ENCODE assay signal across 15 cellular contexts in the genomic region with DNA sequence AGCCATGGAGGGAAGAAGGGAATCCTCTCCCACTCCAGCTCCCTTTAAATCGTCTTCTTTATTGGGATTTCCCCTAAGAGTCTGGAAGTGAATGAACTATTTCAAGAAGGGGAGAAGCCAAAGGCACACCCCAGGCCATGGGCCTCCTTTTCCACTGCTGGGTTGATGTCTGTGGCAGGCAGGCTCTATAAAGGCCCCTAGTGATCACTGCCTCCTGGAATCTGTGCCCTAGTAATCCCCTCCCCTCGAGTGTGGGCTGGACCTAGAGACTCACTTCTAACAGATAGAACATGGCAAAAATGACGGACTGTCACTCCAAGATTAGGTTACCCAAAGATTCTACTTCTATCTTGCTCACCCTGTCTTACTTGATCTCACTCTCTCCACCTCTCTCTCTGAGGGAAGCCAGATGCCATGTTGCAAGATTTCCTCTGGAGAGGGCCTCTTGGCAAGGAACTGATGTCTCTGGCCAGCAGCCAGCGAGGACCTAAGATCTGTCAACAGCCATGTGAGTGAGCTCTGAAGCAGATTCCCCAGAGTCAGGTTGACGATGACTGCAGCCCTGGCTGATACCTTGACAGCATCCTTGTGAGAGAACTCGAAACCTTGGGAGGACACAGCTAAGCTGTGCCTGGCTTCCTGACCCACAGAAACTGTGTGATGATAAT.
DNase-seq lines count a peak whose midpoint lies in the region; ATAC-seq and TF ChIP-seq lines count a peak whose summit lies in the region.
"Had no signal": no experiment of that assay in that cellular context is flagged by ENCODE, and none has a peak within 500 bp of the region (broad histone marks: within the 10 kb centered on the region; RNA-seq: fewer than 3 reads in every experiment).

No MANE protein-coding gene starts in this region.

- H3K9me2 ChIP-seq in GM23338 (ENCODE audit: insufficient read depth), result no peaks in the 10 kb centered on the region

- H4K20me1 ChIP-seq in GM23338 (replicated peaks; ENCODE audit: insufficient read depth), result 0 out of 2 replicates have a peak, but pooled peaks cover 2% of the 10 kb centered on the region

- peaks cover 19% of the 10 kb centered on the region for H3K27me3 Mint-ChIP-seq in progenitor cell of endocrine pancreas
- peaks cover 3% of the 10 kb centered on the region for H3K27me3 Mint-ChIP-seq in GM23338 (ENCODE audit: insufficient read depth, low read depth, poor library complexity)
- H3K27me3 Mint-ChIP-seq: dendritic cell treated with granulocyte-macrophage colony-stimulating factor and Interleukin-4, amounts not matched to agents 40 ng/mL and 50 ng/mL, for 4 days; naive thymus-derived CD8-positive, alpha-beta T cell had no signal

- no peaks in the 10 kb centered on the region for H3F3A ChIP-seq in GM23338 (replicated peaks; ENCODE audit: low read depth)

- H2AFZ ChIP-seq in GM23338, result no peak overlapping the region

- ATAC-seq in RWPE2 (ENCODE audit: low read depth) (peak; percentile 66; the same call in 2 of the 3 replicates), HG02870 (IDR thresholded peaks at IDR 0.05; ENCODE audit: unreplicated experiment) (no peak), GM23338 (no peak)
- ATAC-seq: HepG2; naive thymus-derived CD8-positive, alpha-beta T cell had no signal

- TF ChIP-seq CTCF in RWPE2 (IDR thresholded peaks at IDR 0.05; ENCODE audit: poor library complexity, severe bottlenecking), result no peak
- TF ChIP-seq CTCF in progenitor cell of endocrine pancreas (IDR thresholded peaks at IDR 0.05; ENCODE audit: unreplicated experiment), result no peak
- TF ChIP-seq CTCF in GM23338 (conservative IDR thresholded peaks at IDR 0.05; ENCODE audit: low read depth in 2 of 2), result no peak

- H3K4me3 ChIP-seq in RWPE2 (ENCODE audit: severe bottlenecking) (no peak overlapping the region), GM23338 (no peak overlapping the region)
- no peak overlapping the region for H3K4me3 ChIP-seq in effector memory CD4-positive, alpha-beta T cell (ENCODE audit: insufficient read depth, low read depth, low read length, poor library complexity, severe bottlenecking)

- H3K9me3 Mint-ChIP-seq in progenitor cell of endocrine pancreas (ENCODE audit: low read depth), result peaks cover 4% of the 10 kb centered on the region
- H3K9me3 Mint-ChIP-seq in GM23338, result no peaks in the 10 kb centered on the region
- H3K9me3 Mint-ChIP-seq: dendritic cell treated with granulocyte-macrophage colony-stimulating factor and Interleukin-4, amounts not matched to agents 40 ng/mL and 50 ng/mL, for 4 days; naive thymus-derived CD8-positive, alpha-beta T cell; T-helper 2 cell treated with Interferon-gamma antibody and Interleukin-4, amounts not matched to agents 5 μg/mL and 100 μg/mL, for 36 hours had no signal

- H3K4me3 Mint-ChIP-seq in progenitor cell of endocrine pancreas (ENCODE audit: low read depth) (no peak overlapping the region), GM23338 (no peak overlapping the region)
- H3K4me3 Mint-ChIP-seq: dendritic cell treated with granulocyte-macrophage colony-stimulating factor and Interleukin-4, amounts not matched to agents 40 ng/mL and 50 ng/mL, for 4 days; naive thymus-derived CD8-positive, alpha-beta T cell; T-helper 2 cell treated with Interferon-gamma antibody and Interleukin-4, amounts not matched to agents 5 μg/mL and 100 μg/mL, for 36 hours had no signal

- no peaks in the 10 kb centered on the region for H3K27me3 ChIP-seq in RWPE2 (ENCODE audit: insufficient read depth, poor library complexity, severe bottlenecking)
- no peaks in the 10 kb centered on the region for H3K27me3 ChIP-seq in effector memory CD4-positive, alpha-beta T cell (replicated peaks; ENCODE audit: control insufficient read depth, insufficient read depth, low read length, poor library complexity, severe bottlenecking)
- H3K27me3 ChIP-seq in GM23338 (ENCODE audit: insufficient read depth), result no peaks in the 10 kb centered on the region

- no peaks in the 10 kb centered on the region for H3K9me3 ChIP-seq in RWPE2 (ENCODE audit: severe bottlenecking)
- no peaks in the 10 kb centered on the region for H3K9me3 ChIP-seq in effector memory CD4-positive, alpha-beta T cell (ENCODE audit: control insufficient read depth, low read length)

- H3K36me3 ChIP-seq in RWPE2 (ENCODE audit: low read depth) (no peaks in the 10 kb centered on the region), GM23338 (ENCODE audit: insufficient read depth) (no peaks in the 10 kb centered on the region)
- H3K36me3 ChIP-seq in effector memory CD4-positive, alpha-beta T cell (ENCODE audit: control insufficient read depth, insufficient read depth, low read length), result no peaks in the 10 kb centered on the region

- peaks cover 2% of the 10 kb centered on the region for H3K4me1 Mint-ChIP-seq in progenitor cell of endocrine pancreas (ENCODE audit: low read depth)
- H3K4me1 Mint-ChIP-seq in GM23338, result no peaks in the 10 kb centered on the region
- H3K4me1 Mint-ChIP-seq: naive thymus-derived CD8-positive, alpha-beta T cell had no signal

- no peak overlapping the region for H3K27ac ChIP-seq in RWPE2 (ENCODE audit: poor library complexity, severe bottlenecking)
- no peak overlapping the region for H3K27ac ChIP-seq in effector memory CD4-positive, alpha-beta T cell (ENCODE audit: insufficient read depth, low read length, poor library complexity, severe bottlenecking)
- no peak overlapping the region for H3K27ac ChIP-seq in GM23338 (ENCODE audit: low read depth)

- intact Hi-C loops in cardiac septum (cut with DNase I), result loop anchor here (5.0 kb wide), 1 partner anchor 701 kb away; no protein-coding TSS in a partner anchor

- no peaks in the 10 kb centered on the region for H3K4me1 ChIP-seq in RWPE2 (ENCODE audit: insufficient read depth, poor library complexity, severe bottlenecking)
- no peaks in the 10 kb centered on the region for H3K4me1 ChIP-seq in effector memory CD4-positive, alpha-beta T cell (ENCODE audit: control insufficient read depth, insufficient read depth, low read length, poor library complexity, severe bottlenecking)
- H3K4me1 ChIP-seq in GM23338 (ENCODE audit: insufficient read depth), result no peaks in the 10 kb centered on the region

- peak; percentile 45 for DNase-seq in H4 (ENCODE audit: low spot score)
- no peak for DNase-seq in RWPE2 (ENCODE audit: low spot score)
- DNase-seq in cardiac septum (ENCODE audit: low spot score), result peak; percentile 81
- DNase-seq in progenitor cell of endocrine pancreas (ENCODE audit: low spot score, unreplicated experiment), result no peak
- DNase-seq in GM19240 (ENCODE audit: insufficient read length, low spot score), result no peak
- no peak for DNase-seq in effector memory CD4-positive, alpha-beta T cell
- DNase-seq in GM23338 (ENCODE audit: low spot score), result no peak
- DNase-seq: activated T-cell treated with anti-CD3 and anti-CD28 coated beads, Interleukin-2, amount 50 U/mL, for 48 hours; naive thymus-derived CD8-positive, alpha-beta T cell; NCI-H748 treated with DMSO at 0.1 percent for 48 hours; stimulated activated CD4-positive, alpha-beta T cell treated with anti-CD3 and anti-CD28 coated beads, Interleukin-4, amount 100 ng/mL, for 1 hour had no signal

- H3K36me3 Mint-ChIP-seq in progenitor cell of endocrine pancreas (ENCODE audit: insufficient read depth) (no peaks in the 10 kb centered on the region), GM23338 (ENCODE audit: low read depth) (no peaks in the 10 kb centered on the region)
- H3K36me3 Mint-ChIP-seq: naive thymus-derived CD8-positive, alpha-beta T cell had no signal

- no peak overlapping the region for H3K4me2 ChIP-seq in GM23338

- no peaks in the 10 kb centered on the region for H3K79me2 ChIP-seq in GM23338 (replicated peaks; ENCODE audit: insufficient read depth)

- peak overlapping the region; percentile 22 for H3K27ac Mint-ChIP-seq in progenitor cell of endocrine pancreas
- no peak overlapping the region for H3K27ac Mint-ChIP-seq in GM23338
- H3K27ac Mint-ChIP-seq: dendritic cell treated with granulocyte-macrophage colony-stimulating factor and Interleukin-4, amounts not matched to agents 40 ng/mL and 50 ng/mL, for 4 days; T-helper 2 cell treated with Interferon-gamma antibody and Interleukin-4, amounts not matched to agents 5 μg/mL and 100 μg/mL, for 36 hours had no signal

TF ChIP-seq in GM23338, 12 proteins besides CTCF, POLR2A, EP300 and RAD21 (continues in another document):
- TF ChIP-seq JUNB (IDR thresholded peaks at IDR 0.05; ENCODE audit: unreplicated experiment) (no peak), ZNF331 (CRISPR knock-in tag; IDR thresholded peaks at IDR 0.05; ENCODE audit: low read depth) (no peak), CREB1 (CRISPR knock-in tag; IDR thresholded peaks at IDR 0.05; ENCODE audit: low read depth) (no peak), NANOG (IDR thresholded peaks at IDR 0.05; ENCODE audit: borderline replicate concordance) (no peak), ZNF114 (CRISPR knock-in tag; IDR thresholded peaks at IDR 0.05) (no peak), EZH2phosphoT487 (IDR thresholded peaks at IDR 0.05; ENCODE audit: unreplicated experiment) (no peak)
- TF ChIP-seq, protein P1, sequence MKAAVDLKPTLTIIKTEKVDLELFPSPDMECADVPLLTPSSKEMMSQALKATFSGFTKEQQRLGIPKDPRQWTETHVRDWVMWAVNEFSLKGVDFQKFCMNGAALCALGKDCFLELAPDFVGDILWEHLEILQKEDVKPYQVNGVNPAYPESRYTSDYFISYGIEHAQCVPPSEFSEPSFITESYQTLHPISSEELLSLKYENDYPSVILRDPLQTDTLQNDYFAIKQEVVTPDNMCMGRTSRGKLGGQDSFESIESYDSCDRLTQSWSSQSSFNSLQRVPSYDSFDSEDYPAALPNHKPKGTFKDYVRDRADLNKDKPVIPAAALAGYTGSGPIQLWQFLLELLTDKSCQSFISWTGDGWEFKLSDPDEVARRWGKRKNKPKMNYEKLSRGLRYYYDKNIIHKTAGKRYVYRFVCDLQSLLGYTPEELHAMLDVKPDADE (IDR thresholded peaks at IDR 0.05), result no peak

Comparison
In these comparisons a context has a peak if more than half of its experiments do, and no peak if none do; other contexts are left out.
1. DNase-seq: peak in H4 (single experiment) and cardiac septum (single experiment); none in RWPE2 (single experiment), progenitor cell of endocrine pancreas (single experiment), GM19240 (single experiment), effector memory CD4-positive, alpha-beta T cell (0 of 3) and GM23338 (single experiment).